ENCODE assay signal across 1 cellular context in genomic region chr16:87040169-87041117, GRCh38.
A peak's percentile ranks its signal among the peaks of the same experiment; 100 is the strongest.
TF ChIP-seq lines count a peak whose summit lies in the region.

No MANE protein-coding gene starts in this region.

TF ChIP-seq in HEK293, 187 proteins besides CTCF, POLR2A, EP300 and RAD21 (continued from another document):
- TF ChIP-seq PRDM2 (tag by site-specific recombination; IDR thresholded peaks at IDR 0.05; ENCODE audit: borderline replicate concordance) (no peak), SCRT2 (tag by site-specific recombination; IDR thresholded peaks at IDR 0.05) (no peak), BCL6B (tag by site-specific recombination; IDR thresholded peaks at IDR 0.05) (no peak), ZNF302 (tag by site-specific recombination; IDR thresholded peaks at IDR 0.05; ENCODE audit: low read depth) (no peak), ZNF626 (tag by site-specific recombination; IDR thresholded peaks at IDR 0.05) (no peak), KLF9 (tag by site-specific recombination; IDR thresholded peaks at IDR 0.05; ENCODE audit: low read depth) (0 out of 2 replicates have a peak, but pooled peaks have one; percentile 11), ZNF335 (tag by site-specific recombination; conservative IDR thresholded peaks at IDR 0.05) (no peak), ZNF843 (tag by site-specific recombination; IDR thresholded peaks at IDR 0.05) (no peak), ZNF658 (tag by site-specific recombination; IDR thresholded peaks at IDR 0.05) (no peak), ZNF214 (tag by site-specific recombination; IDR thresholded peaks at IDR 0.05; ENCODE audit: borderline replicate concordance) (no peak), ZXDB (tag by site-specific recombination; IDR thresholded peaks at IDR 0.05) (no peak)
